Comparison of ENCODE assay signal across 25 cellular contexts in the genomic region with DNA sequence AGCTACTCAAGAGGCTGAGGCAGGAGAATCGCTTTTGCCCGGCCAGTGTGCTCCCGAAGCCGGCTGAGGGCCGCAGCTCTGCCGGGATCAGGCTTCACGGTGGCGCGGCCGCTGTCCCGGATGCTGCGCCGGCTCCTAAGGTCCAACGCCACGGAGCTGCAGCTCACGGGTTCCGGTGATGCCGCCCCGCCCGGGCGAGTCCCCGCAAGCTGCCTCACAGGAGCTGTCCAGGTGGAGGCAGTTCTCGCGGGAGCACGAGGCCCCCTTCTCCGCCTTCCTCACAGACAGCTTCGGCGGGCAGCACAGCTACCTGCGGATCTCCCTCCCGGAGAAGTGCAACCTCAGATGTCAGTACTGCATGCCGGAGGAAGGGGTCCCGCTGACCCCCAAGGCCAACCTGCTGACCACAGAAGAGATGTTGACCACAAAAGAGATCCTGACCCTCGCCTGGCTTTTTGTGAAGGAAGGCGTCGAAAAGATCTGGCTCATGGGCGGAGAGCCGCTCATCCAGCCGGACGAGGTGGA.
"Had no signal": no experiment of that assay in that cellular context is flagged by ENCODE, and none has a peak within 500 bp of the region (broad histone marks: within the 10 kb centered on the region; RNA-seq: fewer than 3 reads in every experiment).

No MANE protein-coding gene starts in this region.

- H3K79me2 ChIP-seq: hepatocyte had no signal

- H3K4me3 ChIP-seq: colonic mucosa, gastroesophageal sphincter, heart left ventricle, hepatocyte, left lung, lower lobe of right lung, mucosa of descending colon had no signal

- ATAC-seq: effector memory CD8-positive, alpha-beta T cell; esophagus mucosa; foreskin keratinocyte; gastroesophageal sphincter; heart left ventricle; left cardiac atrium; left lung; left ventricle myocardium superior; lower lobe of right lung; mucosa of descending colon had no signal

- H3K4me2 ChIP-seq: hepatocyte had no signal

- H3K27ac ChIP-seq: colonic mucosa, epithelial cell of prostate, foreskin keratinocyte, gastroesophageal sphincter, heart left ventricle, hepatocyte, left lung, lower lobe of right lung had no signal

- FAIRE-seq: endometrium, frontal cortex, kidney had no signal

- H3K36me3 ChIP-seq: colonic mucosa, gastroesophageal sphincter, heart left ventricle, left lung, lower lobe of right lung had no signal

- H3K4me1 ChIP-seq: colonic mucosa had no signal

- H2AFZ ChIP-seq: hepatocyte had no signal

- DNase-seq: cortex of kidney; effector CD8-positive, alpha-beta T cell; effector memory CD8-positive, alpha-beta T cell; endodermal cell; erythroblast; foreskin keratinocyte; heart left ventricle; hypothalamus; immature natural killer cell; islet precursor cell; kidney; kidney glomerular epithelial cell; left cardiac atrium; left lung; left ventricle myocardium superior; lower lobe of right lung; mesenchymal stem cell; mucosa of descending colon had no signal

- H3K9me3 ChIP-seq: colonic mucosa, lower lobe of right lung, mucosa of descending colon had no signal

- H3K27me3 ChIP-seq: colonic mucosa, gastroesophageal sphincter, heart left ventricle, hepatocyte, left lung had no signal
